ENCODE assay signal across 1 cellular context in the genomic region with DNA sequence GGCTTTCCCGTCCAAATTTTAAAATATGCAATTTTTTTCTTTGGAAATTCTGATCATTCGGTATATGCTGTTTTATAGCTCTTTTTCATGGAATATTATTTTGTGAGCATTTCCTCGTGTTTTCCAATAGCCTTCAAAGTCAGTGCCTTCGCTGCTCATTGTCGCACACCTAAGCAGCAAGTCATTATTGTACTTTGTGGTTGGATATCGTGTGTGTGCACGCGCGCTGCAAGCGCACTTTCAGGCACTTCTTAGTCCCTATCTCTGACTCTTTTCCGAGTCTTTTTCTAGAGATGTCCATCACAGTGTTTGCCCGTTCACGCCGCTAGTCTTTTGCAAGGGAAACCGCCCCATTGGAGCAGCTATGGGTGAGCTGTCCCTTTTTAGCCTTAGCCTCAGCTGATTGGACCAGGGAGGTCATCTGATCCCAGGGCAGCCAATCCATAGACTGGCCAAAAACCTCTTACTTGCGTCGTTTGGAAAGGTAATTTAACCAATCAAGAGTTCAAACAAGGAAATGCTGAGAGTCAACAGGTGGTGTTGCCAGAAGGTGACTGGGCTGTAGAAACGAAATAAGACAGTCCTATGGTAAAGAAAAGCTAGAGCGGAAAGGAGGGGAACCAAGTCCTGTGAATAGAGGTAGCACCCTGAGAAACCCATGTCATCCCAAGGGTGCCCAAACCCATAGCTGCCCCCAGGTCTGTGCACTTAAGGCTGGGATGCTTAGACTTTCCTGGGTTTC.
A peak's percentile ranks its signal among the peaks of the same experiment; 100 is the strongest.
TF ChIP-seq lines count a peak whose summit lies in the region.

No MANE protein-coding gene starts in this region.

TF ChIP-seq in GM12878, 131 proteins besides CTCF, POLR2A, EP300 and RAD21 (continued from another document):
- TF ChIP-seq, protein P1, sequence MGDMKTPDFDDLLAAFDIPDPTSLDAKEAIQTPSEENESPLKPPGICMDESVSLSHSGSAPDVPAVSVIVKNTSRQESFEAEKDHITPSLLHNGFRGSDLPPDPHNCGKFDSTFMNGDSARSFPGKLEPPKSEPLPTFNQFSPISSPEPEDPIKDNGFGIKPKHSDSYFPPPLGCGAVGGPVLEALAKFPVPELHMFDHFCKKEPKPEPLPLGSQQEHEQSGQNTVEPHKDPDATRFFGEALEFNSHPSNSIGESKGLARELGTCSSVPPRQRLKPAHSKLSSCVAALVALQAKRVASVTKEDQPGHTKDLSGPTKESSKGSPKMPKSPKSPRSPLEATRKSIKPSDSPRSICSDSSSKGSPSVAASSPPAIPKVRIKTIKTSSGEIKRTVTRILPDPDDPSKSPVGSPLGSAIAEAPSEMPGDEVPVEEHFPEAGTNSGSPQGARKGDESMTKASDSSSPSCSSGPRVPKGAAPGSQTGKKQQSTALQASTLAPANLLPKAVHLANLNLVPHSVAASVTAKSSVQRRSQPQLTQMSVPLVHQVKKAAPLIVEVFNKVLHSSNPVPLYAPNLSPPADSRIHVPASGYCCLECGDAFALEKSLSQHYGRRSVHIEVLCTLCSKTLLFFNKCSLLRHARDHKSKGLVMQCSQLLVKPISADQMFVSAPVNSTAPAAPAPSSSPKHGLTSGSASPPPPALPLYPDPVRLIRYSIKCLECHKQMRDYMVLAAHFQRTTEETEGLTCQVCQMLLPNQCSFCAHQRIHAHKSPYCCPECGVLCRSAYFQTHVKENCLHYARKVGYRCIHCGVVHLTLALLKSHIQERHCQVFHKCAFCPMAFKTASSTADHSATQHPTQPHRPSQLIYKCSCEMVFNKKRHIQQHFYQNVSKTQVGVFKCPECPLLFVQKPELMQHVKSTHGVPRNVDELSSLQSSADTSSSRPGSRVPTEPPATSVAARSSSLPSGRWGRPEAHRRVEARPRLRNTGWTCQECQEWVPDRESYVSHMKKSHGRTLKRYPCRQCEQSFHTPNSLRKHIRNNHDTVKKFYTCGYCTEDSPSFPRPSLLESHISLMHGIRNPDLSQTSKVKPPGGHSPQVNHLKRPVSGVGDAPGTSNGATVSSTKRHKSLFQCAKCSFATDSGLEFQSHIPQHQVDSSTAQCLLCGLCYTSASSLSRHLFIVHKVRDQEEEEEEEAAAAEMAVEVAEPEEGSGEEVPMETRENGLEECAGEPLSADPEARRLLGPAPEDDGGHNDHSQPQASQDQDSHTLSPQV (IDR thresholded peaks at IDR 0.05), result no peak
- TF ChIP-seq, protein P2, sequence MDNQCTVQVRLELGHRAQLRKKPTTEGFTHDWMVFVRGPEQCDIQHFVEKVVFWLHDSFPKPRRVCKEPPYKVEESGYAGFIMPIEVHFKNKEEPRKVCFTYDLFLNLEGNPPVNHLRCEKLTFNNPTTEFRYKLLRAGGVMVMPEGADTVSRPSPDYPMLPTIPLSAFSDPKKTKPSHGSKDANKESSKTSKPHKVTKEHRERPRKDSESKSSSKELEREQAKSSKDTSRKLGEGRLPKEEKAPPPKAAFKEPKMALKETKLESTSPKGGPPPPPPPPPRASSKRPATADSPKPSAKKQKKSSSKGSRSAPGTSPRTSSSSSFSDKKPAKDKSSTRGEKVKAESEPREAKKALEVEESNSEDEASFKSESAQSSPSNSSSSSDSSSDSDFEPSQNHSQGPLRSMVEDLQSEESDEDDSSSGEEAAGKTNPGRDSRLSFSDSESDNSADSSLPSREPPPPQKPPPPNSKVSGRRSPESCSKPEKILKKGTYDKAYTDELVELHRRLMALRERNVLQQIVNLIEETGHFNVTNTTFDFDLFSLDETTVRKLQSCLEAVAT (IDR thresholded peaks at IDR 0.05), result no peak
- TF ChIP-seq RB1 (IDR thresholded peaks at IDR 0.05; ENCODE audit: borderline replicate concordance) (0 out of 2 replicates have a peak, but pooled peaks have one; percentile 1), SMC3 (IDR thresholded peaks at IDR 0.05; ENCODE audit: borderline replicate concordance, low read length) (no peak)
- TF ChIP-seq, protein P3, sequence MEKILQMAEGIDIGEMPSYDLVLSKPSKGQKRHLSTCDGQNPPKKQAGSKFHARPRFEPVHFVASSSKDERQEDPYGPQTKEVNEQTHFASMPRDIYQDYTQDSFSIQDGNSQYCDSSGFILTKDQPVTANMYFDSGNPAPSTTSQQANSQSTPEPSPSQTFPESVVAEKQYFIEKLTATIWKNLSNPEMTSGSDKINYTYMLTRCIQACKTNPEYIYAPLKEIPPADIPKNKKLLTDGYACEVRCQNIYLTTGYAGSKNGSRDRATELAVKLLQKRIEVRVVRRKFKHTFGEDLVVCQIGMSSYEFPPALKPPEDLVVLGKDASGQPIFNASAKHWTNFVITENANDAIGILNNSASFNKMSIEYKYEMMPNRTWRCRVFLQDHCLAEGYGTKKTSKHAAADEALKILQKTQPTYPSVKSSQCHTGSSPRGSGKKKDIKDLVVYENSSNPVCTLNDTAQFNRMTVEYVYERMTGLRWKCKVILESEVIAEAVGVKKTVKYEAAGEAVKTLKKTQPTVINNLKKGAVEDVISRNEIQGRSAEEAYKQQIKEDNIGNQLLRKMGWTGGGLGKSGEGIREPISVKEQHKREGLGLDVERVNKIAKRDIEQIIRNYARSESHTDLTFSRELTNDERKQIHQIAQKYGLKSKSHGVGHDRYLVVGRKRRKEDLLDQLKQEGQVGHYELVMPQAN (conservative IDR thresholded peaks at IDR 0.05), result no peak
